In the genomic region with DNA sequence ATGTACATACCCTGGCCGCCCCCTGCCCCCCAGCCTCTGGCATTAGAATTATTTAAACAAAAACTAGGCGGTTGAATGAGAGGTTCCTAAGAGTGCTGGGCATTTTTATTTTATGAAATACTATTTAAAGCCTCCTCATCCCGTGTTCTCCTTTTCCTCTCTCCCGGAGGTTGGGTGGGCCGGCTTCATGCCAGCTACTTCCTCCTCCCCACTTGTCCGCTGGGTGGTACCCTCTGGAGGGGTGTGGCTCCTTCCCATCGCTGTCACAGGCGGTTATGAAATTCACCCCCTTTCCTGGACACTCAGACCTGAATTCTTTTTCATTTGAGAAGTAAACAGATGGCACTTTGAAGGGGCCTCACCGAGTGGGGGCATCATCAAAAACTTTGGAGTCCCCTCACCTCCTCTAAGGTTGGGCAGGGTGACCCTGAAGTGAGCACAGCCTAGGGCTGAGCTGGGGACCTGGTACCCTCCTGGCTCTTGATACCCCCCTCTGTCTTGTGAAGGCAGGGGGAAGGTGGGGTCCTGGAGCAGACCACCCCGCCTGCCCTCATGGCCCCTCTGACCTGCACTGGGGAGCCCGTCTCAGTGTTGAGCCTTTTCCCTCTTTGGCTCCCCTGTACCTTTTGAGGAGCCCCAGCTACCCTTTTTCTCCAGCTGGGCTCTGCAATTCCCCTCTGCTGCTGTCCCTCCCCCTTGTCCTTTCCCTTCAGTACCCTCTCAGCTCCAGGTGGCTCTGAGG, we compare ENCODE assay signal across 14 cellular contexts. TPM values are rescaled to one million over a fixed set of nuclear protein-coding genes. Genes with fewer than 3 reads are reported as not detected.
DNase-seq lines count a peak whose midpoint lies in the region; ATAC-seq lines count a peak whose summit lies in the region.
"Had no signal": no experiment of that assay in that cellular context is flagged by ENCODE, and none has a peak within 500 bp of the region (broad histone marks: within the 10 kb centered on the region; RNA-seq: fewer than 3 reads in every experiment).

No MANE protein-coding gene starts in this region.

- H3K4me2 ChIP-seq in BLaER1 treated with 17β-estradiol and CSF1 and Interleukin-3, amounts not matched to agents 10 nM and 100 nM = peak overlapping the region; percentile 86 to 98 (median 95)

- H3K27ac Mint-ChIP-seq in effector memory CD8-positive, alpha-beta T cell = peak overlapping the region; percentile 73 to 79
- H3K27ac Mint-ChIP-seq: activated naive CD8-positive, alpha-beta T cell treated with anti-CD3 and anti-CD28 coated beads, Interleukin-2, amount 50 U/mL, for 24 hours had no signal

- H4K20me1 ChIP-seq in BLaER1 treated with 17β-estradiol and CSF1 and Interleukin-3, amounts not matched to agents 10 nM and 100 nM = peaks cover 75 to 99% (median 96%) of the 10 kb centered on the region in 11 experiments

- ATAC-seq in effector memory CD8-positive, alpha-beta T cell (replicated peaks) = no peak
- ATAC-seq in HG03342 (IDR thresholded peaks at IDR 0.05; ENCODE audit: unreplicated experiment) (no peak), HG03520 (IDR thresholded peaks at IDR 0.05; ENCODE audit: unreplicated experiment) (no peak)
- ATAC-seq: activated naive CD8-positive, alpha-beta T cell treated with anti-CD3 and anti-CD28 coated beads, Interleukin-2, amount 50 U/mL, for 24 hours had no signal

- peak overlapping the region in 1 of 2 donors; percentile 22 for H3K4me3 Mint-ChIP-seq in effector memory CD8-positive, alpha-beta T cell
- H3K4me3 Mint-ChIP-seq: activated naive CD8-positive, alpha-beta T cell treated with anti-CD3 and anti-CD28 coated beads, Interleukin-2, amount 50 U/mL, for 24 hours had no signal

- peaks cover 51 to 68% (median 63%) of the 10 kb centered on the region in 10 experiments for H3K4me1 ChIP-seq in BLaER1 treated with 17β-estradiol and CSF1 and Interleukin-3, amounts not matched to agents 10 nM and 100 nM
- H3K4me1 ChIP-seq: SJSA1 had no signal

- H3K4me1 Mint-ChIP-seq in effector memory CD8-positive, alpha-beta T cell (ENCODE audit: low read depth in 2 of 2) = peaks cover 3% of the 10 kb centered on the region in 2 donors

- H3K27ac ChIP-seq in BLaER1 treated with 17β-estradiol and CSF1 and Interleukin-3, amounts not matched to agents 10 nM and 100 nM = peak overlapping the region; percentile 24 to 96 (median 51); a peak in 19 of 22 replicates
- H3K27ac ChIP-seq: ovary, SJSA1 had no signal

- H3K27me3 Mint-ChIP-seq in effector memory CD8-positive, alpha-beta T cell = no peaks in the 10 kb centered on the region
- H3K27me3 Mint-ChIP-seq: activated naive CD8-positive, alpha-beta T cell treated with anti-CD3 and anti-CD28 coated beads, Interleukin-2, amount 50 U/mL, for 24 hours had no signal

- DNase-seq in Kasumi-1 (lab: John Stamatoyannopoulos, UW) (peak; percentile 51 to 62), myocyte (ENCODE audit: low read depth) (peak; percentile 13), NCI-H446 (lab: John Stamatoyannopoulos, UW) (no peak)
- no peak for DNase-seq in effector memory CD8-positive, alpha-beta T cell
- DNase-seq in stimulated activated CD4-positive, alpha-beta T cell treated with anti-CD3 and anti-CD28 coated beads, Interleukin-1b, Interleukin-23, amount 100 ng/mL, for 48 hours = no peak
- DNase-seq: activated naive CD8-positive, alpha-beta T cell treated with anti-CD3 and anti-CD28 coated beads, Interleukin-2, amount 50 U/mL, for 24 hours; DND-41; NCI-H1694 treated with DMSO at 0.1 percent for 48 hours had no signal

- no peaks in the 10 kb centered on the region for H3K9me3 Mint-ChIP-seq in effector memory CD8-positive, alpha-beta T cell
- H3K9me3 Mint-ChIP-seq: activated naive CD8-positive, alpha-beta T cell treated with anti-CD3 and anti-CD28 coated beads, Interleukin-2, amount 50 U/mL, for 24 hours had no signal

- H3K4me3 ChIP-seq in BLaER1 treated with 17β-estradiol and CSF1 and Interleukin-3, amounts not matched to agents 10 nM and 100 nM = peak overlapping the region in 2 of 10 experiments; percentile 21 to 100; a peak in 1 of 20 replicates
- H3K4me3 ChIP-seq: lung, ovary, SJSA1 had no signal

- peaks cover 61% of the 10 kb centered on the region for H3K36me3 Mint-ChIP-seq in effector memory CD8-positive, alpha-beta T cell (ENCODE audit: insufficient read depth)

- H3K9ac ChIP-seq in BLaER1 treated with 17β-estradiol and CSF1 and Interleukin-3, amounts not matched to agents 10 nM and 100 nM = peak overlapping the region in 9 of 11 experiments; percentile 10 to 98 (median 93); a peak in 12 of 22 replicates

- H3K27me3 ChIP-seq in BLaER1 treated with 17β-estradiol and CSF1 and Interleukin-3, amounts not matched to agents 10 nM and 100 nM = no peaks in the 10 kb centered on the region
- H3K27me3 ChIP-seq: ovary, SJSA1 had no signal

- no peaks in the 10 kb centered on the region for H3K9me3 ChIP-seq in BLaER1 treated with 17β-estradiol and CSF1 and Interleukin-3, amounts not matched to agents 10 nM and 100 nM (replicated peaks in 1 of 11)
- H3K9me3 ChIP-seq: ovary, SJSA1 had no signal

- H3K36me3 ChIP-seq in BLaER1 treated with 17β-estradiol and CSF1 and Interleukin-3, amounts not matched to agents 10 nM and 100 nM = peaks cover 56 to 71% (median 67%) of the 10 kb centered on the region in 11 experiments
- H3K36me3 ChIP-seq: ovary had no signal

RNA-seq across cellular contexts. Expression of gene CDKN1A, which starts 7.6 kb away (rescaled TPM):
- total RNA-seq in myocyte = 1,798 and 2,123 TPM in 2 replicates
- 1,534 TPM for polyA plus RNA-seq in myocyte (2012)

RNA-seq across cellular contexts. Expression of gene RAB44, which starts 11.5 kb away (rescaled TPM):
- total RNA-seq in myocyte = not detected in 2 replicates
- 0.15 TPM for polyA plus RNA-seq in myocyte (2012)
- total RNA-seq: SJSA1 had no signal

Comparison
In these comparisons a context has a peak if more than half of its experiments do, and no peak if none do; other contexts are left out.
1. DNase-seq: peak in Kasumi-1 (2 of 2) and myocyte (single experiment); none in effector memory CD8-positive, alpha-beta T cell (0 of 3), NCI-H446 (0 of 2) and stimulated activated CD4-positive, alpha-beta T cell treated with anti-CD3 and anti-CD28 coated beads, Interleukin-1b, Interleukin-23, amount 100 ng/mL, for 48 hours (single experiment).